Comparison of ENCODE assay signal across 9 cellular contexts in genomic region chr15:89362203-89363101, GRCh38. TPM values are rescaled to one million over a fixed set of nuclear protein-coding genes. Genes with fewer than 3 reads are reported as not detected.
DNase-seq lines count a peak whose midpoint lies in the region; ATAC-seq, FAIRE-seq and TF ChIP-seq lines count a peak whose summit lies in the region.
"Had no signal": no experiment of that assay in that cellular context is flagged by ENCODE, and none has a peak within 500 bp of the region (broad histone marks: within the 10 kb centered on the region; RNA-seq: fewer than 3 reads in every experiment).

No MANE protein-coding gene starts in this region.

- H3K79me2 ChIP-seq in HepG2 (ENCODE audit: insufficient read depth, low read length), result no peaks in the 10 kb centered on the region
- H3K79me2 ChIP-seq in Karpas-422 (ENCODE audit: low read length), result no peaks in the 10 kb centered on the region

- no peak for TF ChIP-seq EP300 in HepG2 (IDR thresholded peaks at IDR 0.05; ENCODE audit: low read depth in 2 of 2, low read length in 2 of 2)
- no peak for TF ChIP-seq EP300 in HepG2 (CRISPR knock-in tag; IDR thresholded peaks at IDR 0.05; ENCODE audit: borderline replicate concordance)
- TF ChIP-seq EP300 in suprapubic skin (IDR thresholded peaks at IDR 0.05), result no peak

- H3K27ac ChIP-seq in HepG2 (ENCODE audit: extremely low read length, insufficient read depth, low read length), result no peak overlapping the region
- H3K27ac ChIP-seq in right lobe of liver, result no peak overlapping the region
- H3K27ac ChIP-seq in dorsolateral prefrontal cortex, result peak overlapping the region in 58 of 59 donors; percentile 17 to 94 (median 83)
- H3K27ac ChIP-seq in suprapubic skin, result no peak overlapping the region
- H3K27ac ChIP-seq in effector memory CD4-positive, alpha-beta T cell (ENCODE audit: insufficient read depth, low read length, poor library complexity, severe bottlenecking), result no peak overlapping the region
- no peak overlapping the region for H3K27ac ChIP-seq in Karpas-422 (ENCODE audit: low read length)
- H3K27ac ChIP-seq: pancreas had no signal

- H3K9ac ChIP-seq in HepG2 (ENCODE audit: insufficient read depth, low read depth, low read length) (no peak overlapping the region), Karpas-422 (ENCODE audit: low read length) (no peak overlapping the region)

- peaks cover 11% of the 10 kb centered on the region for H4K20me1 ChIP-seq in HepG2 (ENCODE audit: insufficient read depth, low read length)
- H4K20me1 ChIP-seq in Karpas-422 (ENCODE audit: insufficient read depth, low read depth, low read length), result no peaks in the 10 kb centered on the region

- no TSS peak for BruUV-seq in HepG2 (replicated peaks; lab: Mats Ljungman, UMichigan)

- no peak for FAIRE-seq in HepG2 (lab: Jason Lieb, UNC)
- FAIRE-seq: pancreas had no signal

- 33% methylated on average over 16 of the region's 73 CpGs for WGBS in HepG2 (ENCODE audit: low lambda C conversion rate)
- WGBS in right lobe of liver (ENCODE audit: insufficient coverage, low coverage, low lambda C conversion rate, missing lambda C conversion rate), result 5% methylated on average over 21 of the region's 73 CpGs
- 10% methylated on average over 16 of the region's 73 CpGs for WGBS in suprapubic skin

- H3K4me3 ChIP-seq in HepG2 (replicated peaks in 1 of 3; ENCODE audit: insufficient read depth in 1 of 3, low read depth in 2 of 3, low read length in 3 of 3), result no peak overlapping the region
- no peak overlapping the region for H3K4me3 ChIP-seq in right lobe of liver
- H3K4me3 ChIP-seq in dorsolateral prefrontal cortex, result peak overlapping the region; percentile 24 to 78 (median 66)
- H3K4me3 ChIP-seq in suprapubic skin, result peak overlapping the region; percentile 21
- no peak overlapping the region for H3K4me3 ChIP-seq in effector memory CD4-positive, alpha-beta T cell (ENCODE audit: insufficient read depth, low read depth, low read length, poor library complexity, severe bottlenecking)
- no peak overlapping the region for H3K4me3 ChIP-seq in Karpas-422 (ENCODE audit: low read length)

- CTCF ChIA-PET in HepG2 (lab: Yijun Ruan, JAX; ENCODE audit: low intra/inter-chr PET ratio, low total read pairs), result interaction anchor here (1.4 kb wide), 1 partner anchor 69 kb away, joined by 5 read pairs; no protein-coding TSS in a partner anchor

- H3K36me3 ChIP-seq in HepG2 (replicated peaks in 1 of 2; ENCODE audit: control insufficient read depth in 1 of 2, insufficient read depth in 2 of 2, low read length in 2 of 2) (no peaks in the 10 kb centered on the region), right lobe of liver (no peaks in the 10 kb centered on the region), suprapubic skin (no peaks in the 10 kb centered on the region), Karpas-422 (ENCODE audit: insufficient read depth, low read length) (no peaks in the 10 kb centered on the region)
- H3K36me3 ChIP-seq in effector memory CD4-positive, alpha-beta T cell (ENCODE audit: control insufficient read depth, insufficient read depth, low read length), result no peaks in the 10 kb centered on the region
- H3K36me3 ChIP-seq: pancreas had no signal

- intact Hi-C loops in HepG2 (cut with micrococcal nuclease; ENCODE audit: unreplicated experiment), result no loop called here
- intact Hi-C loops in right lobe of liver (cut with DNase I), result loop anchor here in 1 of 2 donors (5.0 kb wide), 1 partner anchor 65 kb away; no protein-coding TSS in a partner anchor
- intact Hi-C loops in dorsolateral prefrontal cortex (cut with DNase I), result loop anchor here in 1 of 2 donors (5.0 kb wide), 1 partner anchor 35 kb away; no protein-coding TSS in a partner anchor

- POLR2A ChIA-PET in HepG2 (lab: Yijun Ruan, JAX), result no interaction called here

- TF ChIP-seq POLR2A in HepG2 (IDR thresholded peaks at IDR 0.05; ENCODE audit: insufficient read depth in 1 of 2, low read depth in 2 of 2, low read length in 2 of 2) (no peak), right lobe of liver (IDR thresholded peaks at IDR 0.05) (no peak), suprapubic skin (IDR thresholded peaks at IDR 0.05) (no peak)

- H3K4me2 ChIP-seq in HepG2 (ENCODE audit: low read depth, low read length) (no peak overlapping the region), Karpas-422 (ENCODE audit: low read depth, low read length, poor library complexity, severe bottlenecking) (no peak overlapping the region)

- DNase-seq in HepG2 (ENCODE audit: low spot score), result no peak
- DNase-seq in right lobe of liver, result no peak
- DNase-seq in NCI-H526 (lab: John Stamatoyannopoulos, UW), result peak; percentile 50 to 88
- DNase-seq in dorsolateral prefrontal cortex, result peak in 7 of 10 donors; percentile 46 to 84 (median 79)
- no peak for DNase-seq in suprapubic skin (ENCODE audit: low spot score in 2 of 2)
- DNase-seq in effector memory CD4-positive, alpha-beta T cell, result no peak
- no peak for DNase-seq in Karpas-422

- H3K9me2 ChIP-seq in Karpas-422 (replicated peaks; ENCODE audit: insufficient read depth, low read length), result no peaks in the 10 kb centered on the region

- no peaks in the 10 kb centered on the region for H3K9me3 ChIP-seq in HepG2 (ENCODE audit: low read length)
- H3K9me3 ChIP-seq in right lobe of liver, result no peaks in the 10 kb centered on the region
- H3K9me3 ChIP-seq in suprapubic skin, result no peaks in the 10 kb centered on the region
- H3K9me3 ChIP-seq in effector memory CD4-positive, alpha-beta T cell (ENCODE audit: control insufficient read depth, low read length), result no peaks in the 10 kb centered on the region
- no peaks in the 10 kb centered on the region for H3K9me3 ChIP-seq in Karpas-422 (ENCODE audit: low read length)
- H3K9me3 ChIP-seq: pancreas had no signal

- TF ChIP-seq CTCF in HepG2 (CRISPR knock-in tag; IDR thresholded peaks at IDR 0.05) (no peak), right lobe of liver (IDR thresholded peaks at IDR 0.05) (no peak), dorsolateral prefrontal cortex (IDR thresholded peaks at IDR 0.05 in 54 of 56, conservative IDR thresholded peaks at IDR 0.05 in 2 of 56; ENCODE audit: low read depth in 1 of 56, partially characterized antibody in 56 of 56) (peak in 1 of 56 donors; percentile 6), suprapubic skin (IDR thresholded peaks at IDR 0.05) (no peak)

- in situ Hi-C loops in HepG2 (cut with HindIII; ENCODE audit: extremely low pct_ligation_motif_present, low pct_unique_long_range_greater_than_20kb), result no loop called here

- ATAC-seq in HepG2, result no peak
- no peak for ATAC-seq in right lobe of liver
- ATAC-seq in HG02759 (IDR thresholded peaks at IDR 0.05; ENCODE audit: unreplicated experiment), result no peak

- no peak for TF ChIP-seq RAD21 in HepG2 (CRISPR knock-in tag; IDR thresholded peaks at IDR 0.05)

- H3K27me3 ChIP-seq in HepG2 (ENCODE audit: control insufficient read depth in 1 of 2, insufficient read depth in 2 of 2, low read length in 2 of 2), result peaks cover 14 to 90% of the 10 kb centered on the region in 2 experiments
- peaks cover 17 to 69% of the 10 kb centered on the region in 2 donors for H3K27me3 ChIP-seq in right lobe of liver
- peaks cover 0 to 75% (median 20%) of the 10 kb centered on the region in 45 donors for H3K27me3 ChIP-seq in dorsolateral prefrontal cortex
- H3K27me3 ChIP-seq in suprapubic skin, result peaks cover 100% of the 10 kb centered on the region
- peaks cover 92% of the 10 kb centered on the region for H3K27me3 ChIP-seq in effector memory CD4-positive, alpha-beta T cell (replicated peaks; ENCODE audit: control insufficient read depth, insufficient read depth, low read length, poor library complexity, severe bottlenecking)
- no peaks in the 10 kb centered on the region for H3K27me3 ChIP-seq in Karpas-422 (ENCODE audit: low read length)

- no peak overlapping the region for H2AFZ ChIP-seq in HepG2 (ENCODE audit: low read length)
- no peak overlapping the region for H2AFZ ChIP-seq in Karpas-422 (ENCODE audit: low read length)

- H3K4me1 ChIP-seq in HepG2 (ENCODE audit: insufficient read depth, low read length) (peaks cover 7% of the 10 kb centered on the region), right lobe of liver (peaks cover 0 to 7% (median 0%) of the 10 kb centered on the region in 4 donors), suprapubic skin (peaks cover 31% of the 10 kb centered on the region), Karpas-422 (ENCODE audit: low read length) (peaks cover 14% of the 10 kb centered on the region)
- H3K4me1 ChIP-seq in effector memory CD4-positive, alpha-beta T cell (ENCODE audit: control insufficient read depth, insufficient read depth, low read length, poor library complexity, severe bottlenecking), result peaks cover 24% of the 10 kb centered on the region

TF ChIP-seq in HepG2, 621 proteins besides CTCF, POLR2A, EP300 and RAD21:
- no peak for TF ChIP-seq XRCC5 (optimal IDR thresholded peaks at IDR 0.05; ENCODE audit: low read length)
- peak; percentile 73 for TF ChIP-seq CREB1 (IDR thresholded peaks at IDR 0.05)
- TF ChIP-seq CREB1 (CRISPR knock-in tag; IDR thresholded peaks at IDR 0.05), result no peak

RNA-seq across cellular contexts. Expression of gene POLG, which starts 27.8 kb away (rescaled TPM):
- 19.1 and 35.5 TPM in 2 replicates for total RNA-seq in HepG2 (2016; rRNA removed; fragmentation: Illumina TruSeq; extraction: Trizol)
- total RNA-seq in HepG2 (2016; cell fraction: cytosol; rRNA removed; fragmentation: Illumina TruSeq; extraction: Trizol; ENCODE audit: low read depth), result 6.9 and 8.0 TPM in 2 replicates
- total RNA-seq in HepG2 (2016; cell fraction: insoluble cytoplasmic fraction; rRNA removed; fragmentation: Illumina TruSeq; extraction: Trizol), result 16.0 and 36.6 TPM in 2 replicates
- total RNA-seq in HepG2 (2016; cell fraction: membrane; rRNA removed; fragmentation: Illumina TruSeq; extraction: Trizol), result 11.4 and 21.6 TPM in 2 replicates
- total RNA-seq in HepG2 (2016; cell fraction: nucleus; rRNA removed; fragmentation: Illumina TruSeq; extraction: Trizol), result 38.6 and 60.2 TPM in 2 replicates
- polyA plus RNA-seq in HepG2 (2011; rRNA removed), result 25.7 and 26.6 TPM in 2 replicates
- polyA plus RNA-seq in HepG2 (2011; cell fraction: cytosol; rRNA removed), result 13.7 and 15.2 TPM in 2 replicates
- polyA plus RNA-seq in HepG2 (2011; cell fraction: nucleus; rRNA removed), result 142 and 145 TPM in 2 replicates
- polyA plus RNA-seq in HepG2 (2012), result 28.3 and 36.3 TPM in 2 replicates
- polyA plus RNA-seq in HepG2 (2016; cell fraction: cytosol; fragmentation: Illumina TruSeq; extraction: Trizol; ENCODE audit: low read depth), result 3.7 and 4.1 TPM in 2 replicates
- 16.4 and 17.4 TPM in 2 replicates for polyA plus RNA-seq in HepG2 (2016; cell fraction: insoluble cytoplasmic fraction; fragmentation: Illumina TruSeq; extraction: Trizol; ENCODE audit: low read depth)
- 6.7 and 7.3 TPM in 2 replicates for polyA plus RNA-seq in HepG2 (2016; cell fraction: membrane; fragmentation: Illumina TruSeq; extraction: Trizol; ENCODE audit: low read depth)
- 82.0 and 91.8 TPM in 2 replicates for polyA plus RNA-seq in HepG2 (2016; cell fraction: nucleus; fragmentation: Illumina TruSeq; extraction: Trizol; ENCODE audit: insufficient read depth, low read depth)
- 52.1 and 71.8 TPM in 2 replicates for polyA minus RNA-seq in HepG2 (2011; rRNA and poly(A)+ RNA removed; ENCODE audit: low replicate concordance)
- 13.2 and 24.3 TPM in 2 replicates for polyA minus RNA-seq in HepG2 (2011; cell fraction: cytosol; rRNA and poly(A)+ RNA removed)
- polyA minus RNA-seq in HepG2 (2011; cell fraction: nucleus; rRNA and poly(A)+ RNA removed), result 84.7 and 98.0 TPM in 2 replicates
- 10 to 100 TPM; 26.3 to 34.7 (median 30.3) TPM for total RNA-seq in right lobe of liver
- 10 to 100 TPM; 42.1 to 75.8 (median 58.1) TPM for total RNA-seq in dorsolateral prefrontal cortex
- total RNA-seq in suprapubic skin, result 100 to 1,000 TPM in 2 of 4 donors, 10 to 100 TPM in 2; 78.7 to 131 (median 94.6) TPM
- 36.8 and 76.5 TPM in 2 replicates for total RNA-seq in Karpas-422 (2014; rRNA removed; shearing (Covaris generic); ENCODE audit: low replicate concordance)

Comparison
In these comparisons a context has a peak if more than half of its experiments do, and no peak if none do; other contexts are left out.
1. DNase-seq: peak in NCI-H526 (2 of 2) and dorsolateral prefrontal cortex (7 of 10); none in HepG2 (single experiment), right lobe of liver (0 of 3), suprapubic skin (0 of 2), effector memory CD4-positive, alpha-beta T cell (0 of 3) and Karpas-422 (single experiment).
2. H3K27ac ChIP-seq: peak in dorsolateral prefrontal cortex (58 of 59); none in HepG2 (single experiment), right lobe of liver (0 of 3), suprapubic skin (single experiment), effector memory CD4-positive, alpha-beta T cell (single experiment) and Karpas-422 (single experiment).
3. H3K4me3 ChIP-seq: peak in dorsolateral prefrontal cortex (59 of 59) and suprapubic skin (single experiment); none in HepG2 (0 of 3), right lobe of liver (0 of 3), effector memory CD4-positive, alpha-beta T cell (single experiment) and Karpas-422 (single experiment).